1 cellular context compared by ENCODE assay signal in genomic region chr2:10269711-10270610, GRCh38.
TF ChIP-seq lines count a peak whose summit lies in the region.

No MANE protein-coding gene starts in this region.

TF ChIP-seq in HepG2, 621 proteins besides CTCF, POLR2A, EP300 and RAD21 (continued from another document and continues in another):
- TF ChIP-seq, protein P1, sequence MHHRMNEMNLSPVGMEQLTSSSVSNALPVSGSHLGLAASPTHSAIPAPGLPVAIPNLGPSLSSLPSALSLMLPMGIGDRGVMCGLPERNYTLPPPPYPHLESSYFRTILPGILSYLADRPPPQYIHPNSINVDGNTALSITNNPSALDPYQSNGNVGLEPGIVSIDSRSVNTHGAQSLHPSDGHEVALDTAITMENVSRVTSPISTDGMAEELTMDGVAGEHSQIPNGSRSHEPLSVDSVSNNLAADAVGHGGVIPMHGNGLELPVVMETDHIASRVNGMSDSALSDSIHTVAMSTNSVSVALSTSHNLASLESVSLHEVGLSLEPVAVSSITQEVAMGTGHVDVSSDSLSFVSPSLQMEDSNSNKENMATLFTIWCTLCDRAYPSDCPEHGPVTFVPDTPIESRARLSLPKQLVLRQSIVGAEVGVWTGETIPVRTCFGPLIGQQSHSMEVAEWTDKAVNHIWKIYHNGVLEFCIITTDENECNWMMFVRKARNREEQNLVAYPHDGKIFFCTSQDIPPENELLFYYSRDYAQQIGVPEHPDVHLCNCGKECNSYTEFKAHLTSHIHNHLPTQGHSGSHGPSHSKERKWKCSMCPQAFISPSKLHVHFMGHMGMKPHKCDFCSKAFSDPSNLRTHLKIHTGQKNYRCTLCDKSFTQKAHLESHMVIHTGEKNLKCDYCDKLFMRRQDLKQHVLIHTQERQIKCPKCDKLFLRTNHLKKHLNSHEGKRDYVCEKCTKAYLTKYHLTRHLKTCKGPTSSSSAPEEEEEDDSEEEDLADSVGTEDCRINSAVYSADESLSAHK (CRISPR knock-in tag; IDR thresholded peaks at IDR 0.05; ENCODE audit: borderline replicate concordance): no peak
- TF ChIP-seq SMC3 (IDR thresholded peaks at IDR 0.05; ENCODE audit: low read length) (no peak), ARID2 (CRISPR knock-in tag; IDR thresholded peaks at IDR 0.05; ENCODE audit: borderline replicate concordance) (0 out of 2 replicates have a peak, but pooled peaks have one; percentile 63), ZNF33B (CRISPR knock-in tag; IDR thresholded peaks at IDR 0.05) (0 out of 2 replicates have a peak, but pooled peaks have one; percentile 61), FOXA3 (CRISPR knock-in tag; IDR thresholded peaks at IDR 0.05) (no peak), TAF15 (IDR thresholded peaks at IDR 0.05; ENCODE audit: low read depth, low read length, poor library complexity, severe bottlenecking) (no peak), ZNF691 (CRISPR knock-in tag; IDR thresholded peaks at IDR 0.05; ENCODE audit: borderline replicate concordance, low read depth) (no peak), ZNF235 (CRISPR knock-in tag; IDR thresholded peaks at IDR 0.05; ENCODE audit: borderline replicate concordance) (no peak; the same call in 1 of the 2 replicates), GATAD1 (CRISPR knock-in tag; IDR thresholded peaks at IDR 0.05) (0 out of 2 replicates have a peak, but pooled peaks have one; percentile 5), TBL1XR1 (IDR thresholded peaks at IDR 0.05; ENCODE audit: borderline replicate concordance, low read length, partially characterized antibody) (no peak), ZNF652 (CRISPR knock-in tag; IDR thresholded peaks at IDR 0.05; ENCODE audit: borderline replicate concordance, low read depth) (no peak), ZNF484 (CRISPR knock-in tag; IDR thresholded peaks at IDR 0.05; ENCODE audit: borderline replicate concordance, low read depth) (no peak), NFATC3 (CRISPR knock-in tag; IDR thresholded peaks at IDR 0.05) (no peak), ZFP62 (CRISPR knock-in tag; IDR thresholded peaks at IDR 0.05) (no peak), RXRA (CRISPR knock-in tag; IDR thresholded peaks at IDR 0.05) (no peak), AGO2 (optimal IDR thresholded peaks at IDR 0.05; ENCODE audit: low read depth, low read length) (no peak), SOX13 (IDR thresholded peaks at IDR 0.05) (no peak), SOX13 (CRISPR knock-in tag; conservative IDR thresholded peaks at IDR 0.05 in 1 of 2, IDR thresholded peaks at IDR 0.05 in 1 of 2) (no peak), ZNF335 (CRISPR knock-in tag; IDR thresholded peaks at IDR 0.05) (0 out of 2 replicates have a peak, but pooled peaks have one; percentile 17), ZNF546 (CRISPR knock-in tag; conservative IDR thresholded peaks at IDR 0.05) (no peak), SIN3A (IDR thresholded peaks at IDR 0.05; ENCODE audit: borderline replicate concordance, low read depth, low read length) (0 out of 2 replicates have a peak, but pooled peaks have one; percentile 5), RBFOX2 (IDR thresholded peaks at IDR 0.05; ENCODE audit: low read depth, low read length) (no peak), SAFB2 (CRISPR knock-in tag; IDR thresholded peaks at IDR 0.05; ENCODE audit: borderline replicate concordance, low read depth) (no peak), CHD2 (IDR thresholded peaks at IDR 0.05; ENCODE audit: low read depth, low read length) (no peak), PRMT3 (CRISPR knock-in tag; IDR thresholded peaks at IDR 0.05; ENCODE audit: borderline replicate concordance, low read depth) (no peak), ZNF556 (CRISPR knock-in tag; IDR thresholded peaks at IDR 0.05; ENCODE audit: borderline replicate concordance) (no peak), GATAD2A (CRISPR knock-in tag; IDR thresholded peaks at IDR 0.05) (no peak), ZBTB42 (CRISPR knock-in tag; IDR thresholded peaks at IDR 0.05) (no peak), ZFP37 (CRISPR knock-in tag; IDR thresholded peaks at IDR 0.05; ENCODE audit: borderline replicate concordance) (no peak), ZNF354B (CRISPR knock-in tag; IDR thresholded peaks at IDR 0.05) (0 out of 2 replicates have a peak, but pooled peaks have one; percentile 67), SAP130 (CRISPR knock-in tag; IDR thresholded peaks at IDR 0.05; ENCODE audit: low read depth) (peak; percentile 7; the same call in 1 of the 2 replicates), RFX1 (IDR thresholded peaks at IDR 0.05) (no peak), TOE1 (CRISPR knock-in tag; IDR thresholded peaks at IDR 0.05) (no peak), IRX3 (CRISPR knock-in tag; IDR thresholded peaks at IDR 0.05; ENCODE audit: borderline replicate concordance, low read depth) (no peak), ZNF703 (CRISPR knock-in tag; IDR thresholded peaks at IDR 0.05; ENCODE audit: borderline replicate concordance) (no peak), HOXA7 (CRISPR knock-in tag; IDR thresholded peaks at IDR 0.05) (no peak), HMGA1 (CRISPR knock-in tag; conservative IDR thresholded peaks at IDR 0.05) (no peak), PHB2 (IDR thresholded peaks at IDR 0.05; ENCODE audit: partially characterized antibody) (no peak), BORCS8-MEF2B (CRISPR knock-in tag; IDR thresholded peaks at IDR 0.05) (no peak), HOXA9 (CRISPR knock-in tag; IDR thresholded peaks at IDR 0.05; ENCODE audit: borderline replicate concordance) (no peak), ZSCAN12 (CRISPR knock-in tag; IDR thresholded peaks at IDR 0.05) (no peak), KAT7 (CRISPR knock-in tag; IDR thresholded peaks at IDR 0.05; ENCODE audit: borderline replicate concordance) (no peak), CREB1 (IDR thresholded peaks at IDR 0.05) (no peak), CREB1 (CRISPR knock-in tag; IDR thresholded peaks at IDR 0.05) (no peak), CCDC6 (CRISPR knock-in tag; IDR thresholded peaks at IDR 0.05) (no peak)
- TF ChIP-seq, protein P2, sequence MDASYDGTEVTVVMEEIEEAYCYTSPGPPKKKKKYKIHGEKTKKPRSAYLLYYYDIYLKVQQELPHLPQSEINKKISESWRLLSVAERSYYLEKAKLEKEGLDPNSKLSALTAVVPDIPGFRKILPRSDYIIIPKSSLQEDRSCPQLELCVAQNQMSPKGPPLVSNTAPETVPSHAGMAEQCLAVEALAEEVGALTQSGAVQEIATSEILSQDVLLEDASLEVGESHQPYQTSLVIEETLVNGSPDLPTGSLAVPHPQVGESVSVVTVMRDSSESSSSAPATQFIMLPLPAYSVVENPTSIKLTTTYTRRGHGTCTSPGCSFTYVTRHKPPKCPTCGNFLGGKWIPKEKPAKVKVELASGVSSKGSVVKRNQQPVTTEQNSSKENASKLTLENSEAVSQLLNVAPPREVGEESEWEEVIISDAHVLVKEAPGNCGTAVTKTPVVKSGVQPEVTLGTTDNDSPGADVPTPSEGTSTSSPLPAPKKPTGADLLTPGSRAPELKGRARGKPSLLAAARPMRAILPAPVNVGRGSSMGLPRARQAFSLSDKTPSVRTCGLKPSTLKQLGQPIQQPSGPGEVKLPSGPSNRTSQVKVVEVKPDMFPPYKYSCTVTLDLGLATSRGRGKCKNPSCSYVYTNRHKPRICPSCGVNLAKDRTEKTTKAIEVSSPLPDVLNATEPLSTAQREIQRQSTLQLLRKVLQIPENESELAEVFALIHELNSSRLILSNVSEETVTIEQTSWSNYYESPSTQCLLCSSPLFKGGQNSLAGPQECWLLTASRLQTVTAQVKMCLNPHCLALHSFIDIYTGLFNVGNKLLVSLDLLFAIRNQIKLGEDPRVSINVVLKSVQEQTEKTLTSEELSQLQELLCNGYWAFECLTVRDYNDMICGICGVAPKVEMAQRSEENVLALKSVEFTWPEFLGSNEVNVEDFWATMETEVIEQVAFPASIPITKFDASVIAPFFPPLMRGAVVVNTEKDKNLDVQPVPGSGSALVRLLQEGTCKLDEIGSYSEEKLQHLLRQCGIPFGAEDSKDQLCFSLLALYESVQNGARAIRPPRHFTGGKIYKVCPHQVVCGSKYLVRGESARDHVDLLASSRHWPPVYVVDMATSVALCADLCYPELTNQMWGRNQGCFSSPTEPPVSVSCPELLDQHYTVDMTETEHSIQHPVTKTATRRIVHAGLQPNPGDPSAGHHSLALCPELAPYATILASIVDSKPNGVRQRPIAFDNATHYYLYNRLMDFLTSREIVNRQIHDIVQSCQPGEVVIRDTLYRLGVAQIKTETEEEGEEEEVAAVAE (CRISPR knock-in tag; IDR thresholded peaks at IDR 0.05; ENCODE audit: borderline replicate concordance): no peak
- TF ChIP-seq, protein P3, sequence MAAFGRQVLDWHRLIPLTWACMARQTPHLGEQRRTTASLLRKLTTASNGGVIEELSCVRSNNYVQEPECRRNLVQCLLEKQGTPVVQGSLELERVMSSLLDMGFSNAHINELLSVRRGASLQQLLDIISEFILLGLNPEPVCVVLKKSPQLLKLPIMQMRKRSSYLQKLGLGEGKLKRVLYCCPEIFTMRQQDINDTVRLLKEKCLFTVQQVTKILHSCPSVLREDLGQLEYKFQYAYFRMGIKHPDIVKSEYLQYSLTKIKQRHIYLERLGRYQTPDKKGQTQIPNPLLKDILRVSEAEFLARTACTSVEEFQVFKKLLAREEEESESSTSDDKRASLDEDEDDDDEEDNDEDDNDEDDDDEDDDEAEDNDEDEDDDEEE (CRISPR knock-in tag; IDR thresholded peaks at IDR 0.05): 0 out of 2 replicates have a peak, but pooled peaks have one; percentile 4
- TF ChIP-seq, protein P4, sequence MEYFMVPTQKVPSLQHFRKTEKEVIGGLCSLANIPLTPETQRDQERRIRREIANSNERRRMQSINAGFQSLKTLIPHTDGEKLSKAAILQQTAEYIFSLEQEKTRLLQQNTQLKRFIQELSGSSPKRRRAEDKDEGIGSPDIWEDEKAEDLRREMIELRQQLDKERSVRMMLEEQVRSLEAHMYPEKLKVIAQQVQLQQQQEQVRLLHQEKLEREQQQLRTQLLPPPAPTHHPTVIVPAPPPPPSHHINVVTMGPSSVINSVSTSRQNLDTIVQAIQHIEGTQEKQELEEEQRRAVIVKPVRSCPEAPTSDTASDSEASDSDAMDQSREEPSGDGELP (IDR thresholded peaks at IDR 0.05; ENCODE audit: borderline replicate concordance, low read depth): peak; percentile 49; the same call in 1 of the 2 replicates
- TF ChIP-seq, protein P5, sequence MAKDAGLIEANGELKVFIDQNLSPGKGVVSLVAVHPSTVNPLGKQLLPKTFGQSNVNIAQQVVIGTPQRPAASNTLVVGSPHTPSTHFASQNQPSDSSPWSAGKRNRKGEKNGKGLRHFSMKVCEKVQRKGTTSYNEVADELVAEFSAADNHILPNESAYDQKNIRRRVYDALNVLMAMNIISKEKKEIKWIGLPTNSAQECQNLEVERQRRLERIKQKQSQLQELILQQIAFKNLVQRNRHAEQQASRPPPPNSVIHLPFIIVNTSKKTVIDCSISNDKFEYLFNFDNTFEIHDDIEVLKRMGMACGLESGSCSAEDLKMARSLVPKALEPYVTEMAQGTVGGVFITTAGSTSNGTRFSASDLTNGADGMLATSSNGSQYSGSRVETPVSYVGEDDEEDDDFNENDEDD (CRISPR knock-in tag; IDR thresholded peaks at IDR 0.05; ENCODE audit: borderline replicate concordance): no peak
- TF ChIP-seq, protein P6, sequence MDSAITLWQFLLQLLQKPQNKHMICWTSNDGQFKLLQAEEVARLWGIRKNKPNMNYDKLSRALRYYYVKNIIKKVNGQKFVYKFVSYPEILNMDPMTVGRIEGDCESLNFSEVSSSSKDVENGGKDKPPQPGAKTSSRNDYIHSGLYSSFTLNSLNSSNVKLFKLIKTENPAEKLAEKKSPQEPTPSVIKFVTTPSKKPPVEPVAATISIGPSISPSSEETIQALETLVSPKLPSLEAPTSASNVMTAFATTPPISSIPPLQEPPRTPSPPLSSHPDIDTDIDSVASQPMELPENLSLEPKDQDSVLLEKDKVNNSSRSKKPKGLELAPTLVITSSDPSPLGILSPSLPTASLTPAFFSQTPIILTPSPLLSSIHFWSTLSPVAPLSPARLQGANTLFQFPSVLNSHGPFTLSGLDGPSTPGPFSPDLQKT (CRISPR knock-in tag; IDR thresholded peaks at IDR 0.05; ENCODE audit: borderline replicate concordance): no peak
- TF ChIP-seq, protein P7, sequence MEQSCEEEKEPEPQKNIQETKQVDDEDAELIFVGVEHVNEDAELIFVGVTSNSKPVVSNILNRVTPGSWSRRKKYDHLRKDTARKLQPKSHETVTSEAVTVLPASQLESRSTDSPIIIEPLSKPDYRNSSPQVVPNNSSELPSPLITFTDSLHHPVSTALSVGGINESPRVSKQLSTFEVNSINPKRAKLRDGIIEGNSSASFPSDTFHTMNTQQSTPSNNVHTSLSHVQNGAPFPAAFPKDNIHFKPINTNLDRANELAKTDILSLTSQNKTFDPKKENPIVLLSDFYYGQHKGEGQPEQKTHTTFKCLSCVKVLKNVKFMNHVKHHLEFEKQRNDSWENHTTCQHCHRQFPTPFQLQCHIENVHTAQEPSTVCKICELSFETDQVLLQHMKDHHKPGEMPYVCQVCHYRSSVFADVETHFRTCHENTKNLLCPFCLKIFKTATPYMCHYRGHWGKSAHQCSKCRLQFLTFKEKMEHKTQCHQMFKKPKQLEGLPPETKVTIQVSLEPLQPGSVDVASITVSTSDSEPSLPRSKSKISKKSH (CRISPR knock-in tag; IDR thresholded peaks at IDR 0.05; ENCODE audit: borderline replicate concordance): no peak
